In genomic region chr1:42325014-42325402, GRCh38 we compare ENCODE assay signal across 19 cellular contexts. TPM values are rescaled to one million over a fixed set of nuclear protein-coding genes. Genes with fewer than 3 reads are reported as not detected.
DNase-seq lines count a peak whose midpoint lies in the region; ATAC-seq and TF ChIP-seq lines count a peak whose summit lies in the region.
"Had no signal": no experiment of that assay in that cellular context is flagged by ENCODE, and none has a peak within 500 bp of the region (broad histone marks: within the 10 kb centered on the region; RNA-seq: fewer than 3 reads in every experiment).

No MANE protein-coding gene starts in this region.

- ATAC-seq in CD4-positive, alpha-beta T cell (ENCODE audit: poor library complexity): no peak
- peak; percentile 85 for ATAC-seq in left lobe of liver
- ATAC-seq: HCT116 had no signal

- H3K4me3 Mint-ChIP-seq in CD4-positive, alpha-beta T cell: no peak overlapping the region
- H3K4me3 Mint-ChIP-seq in nephron progenitor cell: no peak overlapping the region
- H3K4me3 Mint-ChIP-seq: B cell had no signal

- H3K27ac ChIP-seq in CD4-positive, alpha-beta T cell (ENCODE audit: low read depth, low read length): no peak overlapping the region
- H3K27ac ChIP-seq: 22Rv1, C4-2B had no signal

- CTCF ChIA-PET in CD4-positive, alpha-beta T cell (lab: Charles Lee): interaction anchor here (0.6 to 0.9 kb wide), 3 partner anchors 9 to 441 kb away, joined by 3 read pairs; no protein-coding TSS in a partner anchor

- H3K4me1 Mint-ChIP-seq in CD4-positive, alpha-beta T cell (ENCODE audit: low read depth): peaks cover 94% of the 10 kb centered on the region
- H3K4me1 Mint-ChIP-seq in nephron progenitor cell: peaks cover 21% of the 10 kb centered on the region

- no peak for TF ChIP-seq CTCF in CD4-positive, alpha-beta T cell (IDR thresholded peaks at IDR 0.05)
- no peak for TF ChIP-seq CTCF in nephron progenitor cell (IDR thresholded peaks at IDR 0.05)

- peak overlapping the region; percentile 18 for H3K27ac Mint-ChIP-seq in CD4-positive, alpha-beta T cell
- peak overlapping the region; percentile 87 for H3K27ac Mint-ChIP-seq in nephron progenitor cell
- H3K27ac Mint-ChIP-seq: B cell had no signal

- intact Hi-C loops in CD4-positive, alpha-beta T cell (cut with DNase I, micrococcal nuclease): no loop called here

- peaks cover 8% of the 10 kb centered on the region for H3K36me3 Mint-ChIP-seq in CD4-positive, alpha-beta T cell (ENCODE audit: low read depth)
- peaks cover 21% of the 10 kb centered on the region for H3K36me3 Mint-ChIP-seq in nephron progenitor cell (ENCODE audit: low read depth)

- H3K9me3 Mint-ChIP-seq in CD4-positive, alpha-beta T cell: no peaks in the 10 kb centered on the region
- H3K9me3 Mint-ChIP-seq in nephron progenitor cell: no peaks in the 10 kb centered on the region

- no peaks in the 10 kb centered on the region for H3K9me3 ChIP-seq in CD4-positive, alpha-beta T cell (ENCODE audit: control insufficient read depth, low read length)

- no peaks in the 10 kb centered on the region for H3K27me3 ChIP-seq in CD4-positive, alpha-beta T cell (ENCODE audit: control insufficient read depth, insufficient read depth, low read length)

- POLR2A ChIA-PET in CD4-positive, alpha-beta T cell (lab: Charles Lee): interaction anchor here (0.7 kb wide), 1 partner anchor 10 kb away, joined by 3 read pairs; the partner anchor contains the start of gene FOXJ3

- H3K27me3 Mint-ChIP-seq in CD4-positive, alpha-beta T cell: no peaks in the 10 kb centered on the region
- H3K27me3 Mint-ChIP-seq in nephron progenitor cell (ENCODE audit: low read depth, poor library complexity): no peaks in the 10 kb centered on the region
- H3K27me3 Mint-ChIP-seq: B cell had no signal

- DNase-seq in NCI-H146 (lab: John Stamatoyannopoulos, UW): peak; percentile 11
- no peak for DNase-seq in NCI-H146 treated with DMSO at 0.1 percent for 48 hours (lab: John Stamatoyannopoulos, UW; ENCODE audit: unreplicated experiment)
- DNase-seq in CD4-positive, alpha-beta T cell: no peak
- no peak for DNase-seq in left lobe of liver (ENCODE audit: low spot score)
- no peak for DNase-seq in nephron progenitor cell
- no peak for DNase-seq in HuH-7.5 (ENCODE audit: low spot score)
- DNase-seq in NCI-H2227 treated with DMSO at 0.1 percent for 48 hours (lab: John Stamatoyannopoulos, UW): no peak
- DNase-seq: Calu3, DMS153, NCI-H1092 treated with DMSO at 0.1 percent for 48 hours, NCI-H1436, NCI-H2029, NCI-H69, RPMI8226, SHP77 had no signal

RNA-seq across cellular contexts. Expression of gene FOXJ3, which starts 10.0 kb away (rescaled TPM):
- total RNA-seq in CD4-positive, alpha-beta T cell: 10 to 100 TPM; 73.1 to 74.9 TPM
- total RNA-seq in left lobe of liver: 13.7 TPM

RNA-seq across cellular contexts. Expression of gene RIMKLA, which starts 55.6 kb away (rescaled TPM):
- total RNA-seq in CD4-positive, alpha-beta T cell: under 1 TPM in 1 of 2 experiments, not detected in 1; 0.11 TPM
- 0.25 TPM for total RNA-seq in left lobe of liver
- total RNA-seq: B cell had no signal
